Comparison of ENCODE assay signal across 8 cellular contexts in genomic region chr1:165630629-165631402, GRCh38. TPM values are rescaled to one million over a fixed set of nuclear protein-coding genes. Genes with fewer than 3 reads are reported as not detected.
DNase-seq lines count a peak whose midpoint lies in the region; ATAC-seq and TF ChIP-seq lines count a peak whose summit lies in the region.

MGST3 (plus strand) TSS chr1:165631234; CDS start chr1:165649848, 18,614 bp downstream.

- H3K4me1 ChIP-seq in adrenal gland (replicated peaks in 1 of 2) (peaks cover 19 to 29% of the 10 kb centered on the region in 2 donors), heart left ventricle (peaks cover 4 to 50% (median 35%) of the 10 kb centered on the region in 12 donors)

- intact Hi-C loops in adrenal gland (cut with DNase I): loop anchor here (10.0 kb wide), 2 partner anchors 54 to 64 kb away; partner anchors contain the start of gene ALDH9A1 (in 1 of the 2)
- intact Hi-C loops in heart left ventricle (cut with DNase I): loop anchor here in 7 of 10 donors (2.0 to 10.0 kb wide), 7 partner anchors 64 to 264 kb away; partner anchors contain the start of genes ALDH9A1 (in 6 of the 7) and TMCO1 (in 3 of the 7)

- 0 to 1% (median 0%) methylated on average over 19 to 58 of the region's 58 CpGs for WGBS in adrenal gland, 4 donors
- WGBS in heart left ventricle, 4 donors: 0% methylated on average over 42 to 58 of the region's 58 CpGs

- peaks cover 24% of the 10 kb centered on the region for H3K4me1 Mint-ChIP-seq in type B pancreatic cell (ENCODE audit: unreplicated experiment)

- ATAC-seq in HG02884 (IDR thresholded peaks at IDR 0.05; ENCODE audit: unreplicated experiment): peak; percentile 77
- ATAC-seq in heart left ventricle: peak; percentile 95 to 98 (median 97)

- no peak within 1 kb of the TSS for H3K4me3 Mint-ChIP-seq in type B pancreatic cell

- DNase-seq in NCI-H146 treated with DMSO at 0.1 percent for 48 hours (lab: John Stamatoyannopoulos, UW; ENCODE audit: unreplicated experiment) (peak; percentile 96), T-helper 1 cell (peak; percentile 81 to 96 (median 89)), adrenal gland (peak; percentile 95 to 98 (median 96)), heart left ventricle (peak; percentile 95 to 97 (median 96)), pons (ENCODE audit: low spot score) (peak; percentile 98), type B pancreatic cell (ENCODE audit: extremely low spot score, unreplicated experiment) (peak; percentile 92)

- H3K4me3 ChIP-seq in adrenal gland (peak within 1 kb of the TSS; percentile 70 to 98 (median 84)), heart left ventricle (peak within 1 kb of the TSS; percentile 63 to 96 (median 89))

- no peaks in the 10 kb centered on the region for H3K36me3 Mint-ChIP-seq in type B pancreatic cell

- TF ChIP-seq CTCF in adrenal gland (IDR thresholded peaks at IDR 0.05): no peak
- TF ChIP-seq CTCF in heart left ventricle (IDR thresholded peaks at IDR 0.05): no peak
- no peak for TF ChIP-seq CTCF in type B pancreatic cell (conservative IDR thresholded peaks at IDR 0.05)

- H3K27ac Mint-ChIP-seq in type B pancreatic cell: no peak within 1 kb of the TSS

- H3K9me3 Mint-ChIP-seq in type B pancreatic cell: no peaks in the 10 kb centered on the region

- H3K27me3 ChIP-seq in adrenal gland: no peaks in the 10 kb centered on the region
- no peaks in the 10 kb centered on the region for H3K27me3 ChIP-seq in heart left ventricle

- H3K36me3 ChIP-seq in adrenal gland (replicated peaks in 1 of 2) (no peaks in the 10 kb centered on the region), heart left ventricle (peaks cover 0 to 10% (median 5%) of the 10 kb centered on the region in 9 donors)

- no peaks in the 10 kb centered on the region for H3K27me3 Mint-ChIP-seq in type B pancreatic cell

- H3K27ac ChIP-seq in adrenal gland (peak within 1 kb of the TSS; percentile 87 to 97 (median 94)), heart left ventricle (peak within 1 kb of the TSS; percentile 69 to 99 (median 93))

- H3K9me3 ChIP-seq in adrenal gland (replicated peaks in 1 of 3) (no peaks in the 10 kb centered on the region), heart left ventricle (no peaks in the 10 kb centered on the region)

- peak; percentile 47 for TF ChIP-seq POLR2A in GM15510 (IDR thresholded peaks at IDR 0.05; ENCODE audit: borderline replicate concordance, extremely low read depth, insufficient read length)
- peak; percentile 62 to 91 for TF ChIP-seq POLR2A in adrenal gland (IDR thresholded peaks at IDR 0.05)
- peak; percentile 92 to 94 for TF ChIP-seq POLR2A in heart left ventricle (IDR thresholded peaks at IDR 0.05)

RNA-seq across cellular contexts. Expression of gene MGST3, which starts in this region (rescaled TPM):
- total RNA-seq in adrenal gland (100 to 1,000 TPM; 193 to 375 (median 252) TPM), heart left ventricle (1,000 to 10,000 TPM in 1 of 9 donors, 100 to 1,000 TPM in 8; 408 to 1,027 (median 747) TPM), type B pancreatic cell (ENCODE audit: low replicate concordance) (133 and 206 TPM in 2 replicates)
- polyA plus RNA-seq in adrenal gland (100 to 1,000 TPM; 287 to 434 (median 289) TPM), heart left ventricle (1,000 to 10,000 TPM in 1 of 2 donors, 100 to 1,000 TPM in 1; 399 to 1,314 TPM)

Comparison
In these comparisons a context has a peak if more than half of its experiments do, and no peak if none do; other contexts are left out.
1. Peak in every context shown above with its lines: DNase-seq, ATAC-seq, H3K4me3 ChIP-seq and H3K27ac ChIP-seq.